Comparison of ENCODE assay signal across 8 cellular contexts in genomic region chr4:56424697-56425514, GRCh38. TPM values are rescaled to one million over a fixed set of nuclear protein-coding genes. Genes with fewer than 3 reads are reported as not detected.
DNase-seq lines count a peak whose midpoint lies in the region; ATAC-seq and TF ChIP-seq lines count a peak whose summit lies in the region.

No MANE protein-coding gene starts in this region.

- H3K27me3 ChIP-seq in KMS-11 (ENCODE audit: insufficient read depth, low read depth) (no peaks in the 10 kb centered on the region), left ventricle myocardium inferior (ENCODE audit: low read depth) (no peaks in the 10 kb centered on the region)

- no peaks in the 10 kb centered on the region for H3K36me3 ChIP-seq in KMS-11 (ENCODE audit: insufficient read depth)
- no peaks in the 10 kb centered on the region for H3K36me3 ChIP-seq in left ventricle myocardium inferior

- TF ChIP-seq CTCF in KMS-11 (conservative IDR thresholded peaks at IDR 0.05; ENCODE audit: low read depth, low read length) = peak; percentile 82; the same call in 1 of the 2 replicates
- peak; percentile 71 for TF ChIP-seq CTCF in left ventricle myocardium inferior (IDR thresholded peaks at IDR 0.05; ENCODE audit: borderline replicate concordance)

- peaks cover 72% of the 10 kb centered on the region for H4K20me1 ChIP-seq in KMS-11 (ENCODE audit: insufficient read depth)

- peaks cover 34% of the 10 kb centered on the region for H3K4me1 ChIP-seq in KMS-11 (ENCODE audit: low read depth, poor library complexity, severe bottlenecking)
- H3K4me1 ChIP-seq in left ventricle myocardium inferior = peaks cover 13% of the 10 kb centered on the region

- no peak overlapping the region for H3K4me3 ChIP-seq in KMS-11 (IDR thresholded peaks at IDR 0.05; ENCODE audit: insufficient read depth, low read depth, low read length)
- peak overlapping the region; percentile 48 for H3K4me3 ChIP-seq in left ventricle myocardium inferior

- intact Hi-C loops in left ventricle myocardium inferior (cut with micrococcal nuclease) = no loop called here

- no peak overlapping the region for H3K9ac ChIP-seq in KMS-11

- H3K79me2 ChIP-seq in KMS-11 (ENCODE audit: insufficient read depth, low read depth) = peaks cover 100% of the 10 kb centered on the region

- H2AFZ ChIP-seq in KMS-11 (ENCODE audit: low read depth) = no peak overlapping the region

- ATAC-seq in GM19324 (IDR thresholded peaks at IDR 0.05; ENCODE audit: low FRiP score, unreplicated experiment) (no peak), GM19455 (IDR thresholded peaks at IDR 0.05; ENCODE audit: unreplicated experiment) (no peak)

- no peak overlapping the region for H3K4me2 ChIP-seq in KMS-11

- DNase-seq in EH (ENCODE audit: low read depth) (peak; percentile 43), left ventricle myocardium inferior (no peak), NCI-H2081 treated with DMSO at 0.1 percent for 48 hours (lab: John Stamatoyannopoulos, UW) (no peak)
- DNase-seq in activated naive CD4-positive, alpha-beta T cell treated with Interleukin-2 at 50 U/mL for 16 hours = peak; percentile 13
- DNase-seq in stimulated activated naive CD4-positive, alpha-beta T cell treated with Interleukin-2 at 50 U/mL for 16 hours (lab: John Stamatoyannopoulos, UW) = peak; percentile 1

- no peak overlapping the region for H3K27ac ChIP-seq in KMS-11
- H3K27ac ChIP-seq in left ventricle myocardium inferior (replicated peaks) = no peak overlapping the region

- H3K9me3 ChIP-seq in left ventricle myocardium inferior (replicated peaks) = no peaks in the 10 kb centered on the region

RNA-seq across cellular contexts. Expression of gene PPAT, which starts 10.5 kb away (rescaled TPM):
- 3.4 TPM for total RNA-seq in left ventricle myocardium inferior

RNA-seq across cellular contexts. Expression of gene PAICS, which starts 11.2 kb away (rescaled TPM):
- 26.6 TPM for total RNA-seq in left ventricle myocardium inferior

RNA-seq across cellular contexts. Expression of gene AASDH, which starts 37.6 kb away (rescaled TPM):
- 6.9 TPM for total RNA-seq in left ventricle myocardium inferior

RNA-seq across cellular contexts. Expression of gene SRP72, which starts 42.5 kb away (rescaled TPM):
- 32.6 TPM for total RNA-seq in left ventricle myocardium inferior

Comparison
In these comparisons a context has a peak if more than half of its experiments do, and no peak if none do; other contexts are left out.
1. DNase-seq: peak in EH (single experiment), activated naive CD4-positive, alpha-beta T cell treated with Interleukin-2 at 50 U/mL for 16 hours (single experiment) and stimulated activated naive CD4-positive, alpha-beta T cell treated with Interleukin-2 at 50 U/mL for 16 hours (single experiment); none in left ventricle myocardium inferior (single experiment) and NCI-H2081 treated with DMSO at 0.1 percent for 48 hours (single experiment).